Comparison of ENCODE assay signal across 8 cellular contexts in the genomic region with DNA sequence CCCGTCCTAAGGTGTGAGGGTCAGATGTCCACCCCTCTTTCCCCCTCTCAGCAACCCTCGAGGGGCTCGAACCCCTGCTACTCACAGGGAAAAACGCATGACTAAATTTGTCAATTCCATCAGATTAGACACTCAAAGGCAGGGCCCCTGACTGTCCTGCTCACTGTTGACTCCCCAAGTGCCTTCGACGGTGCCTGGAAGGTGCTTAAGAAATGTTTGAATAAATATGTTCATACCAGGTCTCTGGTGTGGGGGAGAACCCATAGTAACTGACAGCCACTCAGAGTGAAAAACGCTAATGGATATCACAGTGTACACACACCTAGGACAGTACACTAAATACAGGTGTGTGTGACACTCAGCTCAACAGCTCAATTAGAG. TPM values are rescaled to one million over a fixed set of nuclear protein-coding genes. Genes with fewer than 3 reads are reported as not detected.
DNase-seq lines count a peak whose midpoint lies in the region; ATAC-seq, FAIRE-seq and TF ChIP-seq lines count a peak whose summit lies in the region.

No MANE protein-coding gene starts in this region.

- no peak overlapping the region for H3K4me3 ChIP-seq in GM23338
- no peak overlapping the region for H3K4me3 ChIP-seq in kidney (ENCODE audit: low read length in 2 of 2)
- no peak overlapping the region for H3K4me3 ChIP-seq in spleen

- H3K4me3 Mint-ChIP-seq in GM23338: peak overlapping the region; percentile 5; the same call in 1 of the 3 replicates

- H3F3A ChIP-seq in GM23338 (replicated peaks; ENCODE audit: low read depth): peaks cover 29% of the 10 kb centered on the region

- H2AFZ ChIP-seq in GM23338: no peak overlapping the region

- peak overlapping the region in 1 of 2 donors; percentile 37 for H3K9ac ChIP-seq in kidney (ENCODE audit: low read length in 2 of 2)

- peaks cover 7% of the 10 kb centered on the region; the same call in 1 of the 2 replicates for H3K27me3 ChIP-seq in GM23338 (ENCODE audit: insufficient read depth)
- H3K27me3 ChIP-seq in spleen (replicated peaks in 1 of 7): peaks cover 0 to 15% (median 0%) of the 10 kb centered on the region in 7 donors

- no peaks in the 10 kb centered on the region for H4K20me1 ChIP-seq in GM23338 (replicated peaks; ENCODE audit: insufficient read depth)

- peaks cover 19% of the 10 kb centered on the region for H3K27me3 Mint-ChIP-seq in GM23338 (ENCODE audit: insufficient read depth, low read depth, poor library complexity)

- no peak for TF ChIP-seq POLR2A in spleen (IDR thresholded peaks at IDR 0.05)

- FAIRE-seq in kidney (lab: Jason Lieb, UNC): no peak

- no peaks in the 10 kb centered on the region for H3K36me3 ChIP-seq in GM23338 (ENCODE audit: insufficient read depth)
- peaks cover 3 to 4% of the 10 kb centered on the region in 2 donors for H3K36me3 ChIP-seq in kidney (ENCODE audit: control insufficient read depth in 1 of 2, insufficient read depth in 2 of 2, low read length in 2 of 2)
- peaks cover 0 to 25% (median 4%) of the 10 kb centered on the region in 6 donors for H3K36me3 ChIP-seq in spleen

- WGBS in spleen, 5 donors: 77 to 88% (median 80%) methylated on average over 7 of the region's 7 CpGs

- DNase-seq in GM23338 (ENCODE audit: low spot score): no peak
- no peak for DNase-seq in kidney
- no peak for DNase-seq in spleen
- no peak for DNase-seq in activated gamma-delta T cell treated with Interleukin-2 at 50 U/mL for 16 hours
- DNase-seq in DMS114 treated with DMSO at 0.1 percent for 48 hours (lab: John Stamatoyannopoulos, UW; ENCODE audit: unreplicated experiment): no peak
- DNase-seq in sciatic nerve (ENCODE audit: low spot score): no peak
- no peak for DNase-seq in HuH-7 (ENCODE audit: low spot score)

- no peaks in the 10 kb centered on the region; the same call in 2 of the 3 replicates for H3K9me3 Mint-ChIP-seq in GM23338

- no peak overlapping the region for H3K27ac Mint-ChIP-seq in GM23338

- no peak for TF ChIP-seq CTCF in GM23338 (conservative IDR thresholded peaks at IDR 0.05; ENCODE audit: low read depth in 2 of 2)
- no peak for TF ChIP-seq CTCF in VCaP (conservative IDR thresholded peaks at IDR 0.05)
- TF ChIP-seq CTCF in kidney (IDR thresholded peaks at IDR 0.05; ENCODE audit: borderline replicate concordance, extremely low read depth, insufficient read depth): no peak
- no peak for TF ChIP-seq CTCF in spleen (IDR thresholded peaks at IDR 0.05 in 8 of 11, conservative IDR thresholded peaks at IDR 0.05 in 3 of 11)

- H3K27ac ChIP-seq in GM23338 (ENCODE audit: low read depth): no peak overlapping the region
- H3K27ac ChIP-seq in VCaP: peak overlapping the region; percentile 97
- peak overlapping the region; percentile 88 to 94 for H3K27ac ChIP-seq in kidney (ENCODE audit: low read depth in 2 of 2, low read length in 2 of 2)
- peak overlapping the region in 7 of 8 donors; percentile 9 to 85 (median 81) for H3K27ac ChIP-seq in spleen

- H3K4me2 ChIP-seq in GM23338: no peak overlapping the region

- ATAC-seq in GM23338 (no peak), sciatic nerve (no peak)

- intact Hi-C loops in kidney (cut with DNase I) (no loop called here), spleen (cut with DNase I; ENCODE audit: low total_unique reads) (no loop called here), sciatic nerve (cut with DNase I) (no loop called here)

- H3K4me1 ChIP-seq in GM23338 (ENCODE audit: insufficient read depth) (peaks cover 36% of the 10 kb centered on the region), kidney (ENCODE audit: control insufficient read depth in 1 of 2, insufficient read depth in 1 of 2, low read depth in 1 of 2, low read length in 2 of 2) (peaks cover 35% of the 10 kb centered on the region in 2 donors), spleen (peaks cover 35 to 68% (median 54%) of the 10 kb centered on the region in 6 donors)

- H3K79me2 ChIP-seq in GM23338 (replicated peaks; ENCODE audit: insufficient read depth): no peaks in the 10 kb centered on the region

- no peaks in the 10 kb centered on the region for H3K9me2 ChIP-seq in GM23338 (ENCODE audit: insufficient read depth)

- peaks cover 64% of the 10 kb centered on the region for H3K4me1 Mint-ChIP-seq in GM23338

- peaks cover 8% of the 10 kb centered on the region for H3K36me3 Mint-ChIP-seq in GM23338 (ENCODE audit: low read depth)

- H3K9me3 ChIP-seq in kidney (ENCODE audit: control insufficient read depth in 1 of 2, low read length in 2 of 2): no peaks in the 10 kb centered on the region
- H3K9me3 ChIP-seq in spleen: no peaks in the 10 kb centered on the region

TF ChIP-seq in GM23338, 12 proteins besides CTCF, POLR2A, EP300 and RAD21 (continues in another document):
- TF ChIP-seq EZH2 (IDR thresholded peaks at IDR 0.05; ENCODE audit: low read depth, unreplicated experiment) (no peak), REST (IDR thresholded peaks at IDR 0.05; ENCODE audit: unreplicated experiment) (no peak), CREB1 (CRISPR knock-in tag; IDR thresholded peaks at IDR 0.05; ENCODE audit: low read depth) (no peak), JUNB (IDR thresholded peaks at IDR 0.05; ENCODE audit: unreplicated experiment) (no peak), ZNF331 (CRISPR knock-in tag; IDR thresholded peaks at IDR 0.05; ENCODE audit: low read depth) (no peak), STAT1 (IDR thresholded peaks at IDR 0.05; ENCODE audit: unreplicated experiment) (no peak)

RNA-seq across cellular contexts. Expression of gene WASF2, which starts 39.7 kb away (rescaled TPM):
- 37.2 and 40.9 TPM in 2 replicates for total RNA-seq in GM23338 (2014; rRNA removed; shearing (Covaris generic))
- polyA plus RNA-seq in GM23338 (2016; fragmentation: Nextera tagmentation; extraction: Ambion mirVana): 89.5 and 95.6 TPM in 2 replicates
- 159 TPM for total RNA-seq in kidney
- 23.9 TPM for polyA plus RNA-seq in kidney (ENCODE audit: insufficient read depth, low read depth, low replicate concordance)
- total RNA-seq in spleen: 100 to 1,000 TPM in 4 of 7 donors, 10 to 100 TPM in 3; 92.1 to 196 (median 129) TPM
- 10 to 100 TPM; 17.2 to 36.8 (median 23.5) TPM for polyA plus RNA-seq in spleen
- total RNA-seq in sciatic nerve: 183 TPM
